18 cellular contexts compared by ENCODE assay signal in the genomic region with DNA sequence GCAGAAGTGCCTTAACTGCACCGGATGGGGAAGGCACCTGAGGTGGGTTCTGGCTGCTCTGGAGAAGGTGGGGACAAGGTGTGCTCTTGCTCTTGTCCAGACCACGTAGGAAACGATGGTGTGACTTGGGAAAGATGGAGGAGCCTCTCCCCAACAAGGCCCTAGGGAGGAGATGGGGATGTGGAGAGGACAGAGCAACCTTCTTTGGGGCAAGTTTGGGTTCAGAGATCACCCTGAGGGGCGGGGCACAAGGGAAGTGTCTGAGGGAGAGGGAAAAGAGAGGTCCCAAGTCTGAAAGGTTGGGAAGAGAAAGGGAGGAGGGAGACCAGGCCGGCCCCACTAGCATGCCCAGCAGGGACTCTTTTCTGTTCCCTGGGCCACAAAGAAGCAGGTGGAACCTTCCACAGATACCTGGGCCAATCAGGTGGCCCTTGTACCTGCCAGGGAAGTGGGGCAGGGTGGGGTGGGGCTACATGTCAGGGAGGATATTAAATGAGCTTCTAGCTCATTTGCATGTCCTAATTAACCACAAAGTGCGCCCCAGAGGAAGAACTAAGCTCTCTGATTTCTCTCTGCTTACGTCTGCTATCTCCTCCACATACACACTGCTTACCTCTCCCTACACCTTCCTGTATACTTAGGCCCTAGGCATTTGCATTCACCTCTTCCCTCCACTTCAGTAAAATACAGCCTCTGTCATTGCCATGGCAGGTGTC. TPM values are rescaled to one million over a fixed set of nuclear protein-coding genes. Genes with fewer than 3 reads are reported as not detected.
A peak's percentile ranks its signal among the peaks of the same experiment; 100 is the strongest.
DNase-seq lines count a peak whose midpoint lies in the region; ATAC-seq, FAIRE-seq and TF ChIP-seq lines count a peak whose summit lies in the region.
"Had no signal": no experiment of that assay in that cellular context is flagged by ENCODE, and none has a peak within 500 bp of the region (broad histone marks: within the 10 kb centered on the region; RNA-seq: fewer than 3 reads in every experiment).

No MANE protein-coding gene starts in this region.

- H3K4me1 ChIP-seq in HepG2 (ENCODE audit: insufficient read depth, low read length): peaks cover 60% of the 10 kb centered on the region
- no peaks in the 10 kb centered on the region for H3K4me1 ChIP-seq in right lobe of liver
- H3K4me1 ChIP-seq in upper lobe of left lung: peaks cover 30 to 41% (median 34%) of the 10 kb centered on the region in 4 donors

- no peak overlapping the region for H3K4me3 Mint-ChIP-seq in activated B cell treated with CpG ODN at 0.5 μM for 24 hours
- H3K4me3 Mint-ChIP-seq in immature natural killer cell: no peak overlapping the region
- H3K4me3 Mint-ChIP-seq: T-helper 1 cell treated with Interleukin-12 subunit alpha and Interleukin-12 subunit beta and Interleukin-4 antibody, amounts not matched to agents 30 μg/mL and 1 μg/mL, for 36 hours had no signal

- H3K27ac ChIP-seq in HepG2 (ENCODE audit: extremely low read length, insufficient read depth, low read length) (no peak overlapping the region), right lobe of liver (no peak overlapping the region), upper lobe of left lung (peak overlapping the region in 1 of 4 donors; percentile 84)
- H3K27ac ChIP-seq: ascending aorta had no signal

- intact Hi-C loops in HepG2 (cut with micrococcal nuclease; ENCODE audit: unreplicated experiment): no loop called here
- intact Hi-C loops in right lobe of liver (cut with DNase I): no loop called here
- intact Hi-C loops in activated B cell treated with CpG ODN at 0.5 μM for 24 hours (cut with micrococcal nuclease): no loop called here

- H3K36me3 ChIP-seq in HepG2 (replicated peaks in 1 of 2; ENCODE audit: control insufficient read depth in 1 of 2, insufficient read depth in 2 of 2, low read length in 2 of 2) (0 out of 5 replicates have a peak, but pooled peaks cover 0 to 2% of the 10 kb centered on the region in 2 experiments), right lobe of liver (no peaks in the 10 kb centered on the region), upper lobe of left lung (peaks cover 0 to 13% (median 0%) of the 10 kb centered on the region in 4 donors)

- CTCF ChIA-PET in HepG2 (lab: Yijun Ruan, JAX; ENCODE audit: low intra/inter-chr PET ratio, low total read pairs): no interaction called here
- CTCF ChIA-PET in activated B cell treated with CpG ODN at 0.5 μM for 24 hours (lab: Charles Lee): no interaction called here

- no peak overlapping the region for H3K9ac ChIP-seq in HepG2 (ENCODE audit: insufficient read depth, low read depth, low read length)

- peaks cover 21% of the 10 kb centered on the region for H3K4me1 Mint-ChIP-seq in activated B cell treated with CpG ODN at 0.5 μM for 24 hours
- peaks cover 0 to 2% of the 10 kb centered on the region in 2 donors for H3K4me1 Mint-ChIP-seq in immature natural killer cell

- H3K9me3 ChIP-seq in HepG2 (ENCODE audit: low read length) (no peaks in the 10 kb centered on the region), right lobe of liver (no peaks in the 10 kb centered on the region), upper lobe of left lung (no peaks in the 10 kb centered on the region)
- H3K9me3 ChIP-seq: ascending aorta, lower lobe of right lung had no signal

- H3K36me3 Mint-ChIP-seq in activated B cell treated with CpG ODN at 0.5 μM for 24 hours (ENCODE audit: low read depth): no peaks in the 10 kb centered on the region
- H3K36me3 Mint-ChIP-seq in immature natural killer cell: no peaks in the 10 kb centered on the region

- POLR2A ChIA-PET in HepG2 (lab: Yijun Ruan, JAX) (no interaction called here), activated B cell treated with CpG ODN at 0.5 μM for 24 hours (lab: Charles Lee) (no interaction called here)

- H3K27me3 Mint-ChIP-seq in activated B cell treated with CpG ODN at 0.5 μM for 24 hours (no peaks in the 10 kb centered on the region), immature natural killer cell (ENCODE audit: low read depth in 3 of 3) (peaks cover 2 to 5% (median 3%) of the 10 kb centered on the region in 3 donors)

- H3K9me3 Mint-ChIP-seq in activated B cell treated with CpG ODN at 0.5 μM for 24 hours (no peaks in the 10 kb centered on the region), immature natural killer cell (no peaks in the 10 kb centered on the region)
- H3K9me3 Mint-ChIP-seq: T-helper 1 cell treated with Interleukin-12 subunit alpha and Interleukin-12 subunit beta and Interleukin-4 antibody, amounts not matched to agents 30 μg/mL and 1 μg/mL, for 36 hours had no signal

- no peaks in the 10 kb centered on the region for H4K20me1 ChIP-seq in HepG2 (ENCODE audit: insufficient read depth, low read length)

- H3K27me3 ChIP-seq in HepG2 (ENCODE audit: control insufficient read depth in 1 of 2, insufficient read depth in 2 of 2, low read length in 2 of 2) (no peaks in the 10 kb centered on the region), right lobe of liver (no peaks in the 10 kb centered on the region), upper lobe of left lung (no peaks in the 10 kb centered on the region)
- H3K27me3 ChIP-seq: ascending aorta, dorsolateral prefrontal cortex had no signal

- WGBS in HepG2 (ENCODE audit: low lambda C conversion rate): 52% methylated on average over 7 of the region's 7 CpGs
- 69% methylated on average over 4 of the region's 7 CpGs for WGBS in right lobe of liver (ENCODE audit: insufficient coverage, low coverage, low lambda C conversion rate, missing lambda C conversion rate)
- WGBS in upper lobe of left lung, 2 donors: 86 to 91% methylated on average over 7 of the region's 7 CpGs

- H3K4me3 ChIP-seq in HepG2 (replicated peaks in 1 of 3; ENCODE audit: insufficient read depth in 1 of 3, low read depth in 2 of 3, low read length in 3 of 3) (no peak overlapping the region), right lobe of liver (no peak overlapping the region), upper lobe of left lung (no peak overlapping the region)
- H3K4me3 ChIP-seq: ascending aorta, dorsolateral prefrontal cortex, lower lobe of right lung had no signal

- TF ChIP-seq CTCF in HepG2 (CRISPR knock-in tag; IDR thresholded peaks at IDR 0.05): no peak
- no peak for TF ChIP-seq CTCF in right lobe of liver (IDR thresholded peaks at IDR 0.05)
- TF ChIP-seq CTCF in activated B cell treated with CpG ODN at 0.5 μM for 24 hours (IDR thresholded peaks at IDR 0.05): no peak
- no peak for TF ChIP-seq CTCF in upper lobe of left lung (IDR thresholded peaks at IDR 0.05)

- H3K27ac Mint-ChIP-seq in activated B cell treated with CpG ODN at 0.5 μM for 24 hours: peak overlapping the region; percentile 38
- H3K27ac Mint-ChIP-seq in immature natural killer cell: peak overlapping the region in 4 of 6 donors; percentile 11 to 57 (median 46)
- H3K27ac Mint-ChIP-seq: T-helper 1 cell treated with Interleukin-12 subunit alpha and Interleukin-12 subunit beta and Interleukin-4 antibody, amounts not matched to agents 30 μg/mL and 1 μg/mL, for 36 hours had no signal

- TF ChIP-seq EP300 in HepG2 (IDR thresholded peaks at IDR 0.05; ENCODE audit: low read depth in 2 of 2, low read length in 2 of 2): no peak
- no peak for TF ChIP-seq EP300 in HepG2 (CRISPR knock-in tag; IDR thresholded peaks at IDR 0.05; ENCODE audit: borderline replicate concordance)
- no peak for TF ChIP-seq EP300 in upper lobe of left lung (IDR thresholded peaks at IDR 0.05)

- DNase-seq in HepG2 (ENCODE audit: low spot score) (no peak), right lobe of liver (no peak), activated B cell treated with CpG ODN at 0.5 μM for 24 hours (no peak), immature natural killer cell (no peak), HCEC 1CT (no peak), upper lobe of left lung (no peak), dedifferentiated amniotic fluid mesenchymal stem cell (ENCODE audit: extremely low spot score) (no peak)
- DNase-seq in stimulated activated CD4-positive, alpha-beta T cell treated with anti-CD3 and anti-CD28 coated beads, Interleukin-12 subunit alpha, Interleukin-12 subunit beta, amount 100 ng/mL, for 4 hours: no peak
- DNase-seq: activated CD4-positive, alpha-beta T cell treated with anti-CD3 and anti-CD28 coated beads for 48 hours; activated effector memory CD4-positive, alpha-beta T cell treated with anti-CD3 and anti-CD28 coated beads, Interleukin-2, amount 50 U/mL, for 16 hours; DMS 273 treated with DMSO at 0.1 percent for 48 hours; dorsolateral prefrontal cortex; lower lobe of right lung; NCI-H187 treated with DMSO at 0.1 percent for 48 hours; NCI-H69 had no signal

- H3K79me2 ChIP-seq in HepG2 (ENCODE audit: insufficient read depth, low read length): no peaks in the 10 kb centered on the region

- ATAC-seq in HepG2: no peak
- ATAC-seq in right lobe of liver: no peak
- ATAC-seq in activated B cell treated with CpG ODN at 0.5 μM for 24 hours (ENCODE audit: low read depth): peak; percentile 69
- no peak for ATAC-seq in upper lobe of left lung (ENCODE audit: low FRiP score in 2 of 2)
- ATAC-seq: lower lobe of right lung had no signal

- no peak for TF ChIP-seq RAD21 in HepG2 (CRISPR knock-in tag; IDR thresholded peaks at IDR 0.05)

- no peak for TF ChIP-seq POLR2A in HepG2 (IDR thresholded peaks at IDR 0.05; ENCODE audit: insufficient read depth in 1 of 2, low read depth in 2 of 2, low read length in 2 of 2)
- TF ChIP-seq POLR2A in right lobe of liver (IDR thresholded peaks at IDR 0.05): no peak
- no peak for TF ChIP-seq POLR2A in upper lobe of left lung (IDR thresholded peaks at IDR 0.05)

- no peak overlapping the region for H2AFZ ChIP-seq in HepG2 (ENCODE audit: low read length)

- H3K4me2 ChIP-seq in HepG2 (ENCODE audit: low read depth, low read length): peak overlapping the region; percentile 9; the same call in 1 of the 2 replicates

- no peak for FAIRE-seq in HepG2 (lab: Jason Lieb, UNC)
- FAIRE-seq: GM19239 had no signal

- BruUV-seq in HepG2 (replicated peaks; lab: Mats Ljungman, UMichigan): no TSS peak

- in situ Hi-C loops in HepG2 (cut with HindIII; ENCODE audit: extremely low pct_ligation_motif_present, low pct_unique_long_range_greater_than_20kb): loop anchor here (5.0 kb wide), 1 partner anchor 34 kb away; the partner anchor contains the start of gene DDX20

RNA-seq across cellular contexts. Expression of gene INKA2, which starts 15.9 kb away (rescaled TPM):
- total RNA-seq in HepG2 (2016; rRNA removed; fragmentation: Illumina TruSeq; extraction: Trizol) (4.6 and 6.1 TPM in 2 replicates), right lobe of liver (1 to 10 TPM in 4 of 6 experiments, under 1 TPM in 2; 0.43 to 2.2 (median 1.4) TPM), activated B cell treated with CpG ODN at 0.5 μM for 24 hours (1.3 and 2.1 TPM in 2 replicates), upper lobe of left lung (10 to 100 TPM in 1 of 6 donors, 1 to 10 TPM in 5; 4.5 to 11.5 (median 7.4) TPM)
- total RNA-seq in HepG2 (2016; cell fraction: cytosol; rRNA removed; fragmentation: Illumina TruSeq; extraction: Trizol; ENCODE audit: low read depth): 0.61 and 1.2 TPM in 2 replicates
- total RNA-seq in HepG2 (2016; cell fraction: insoluble cytoplasmic fraction; rRNA removed; fragmentation: Illumina TruSeq; extraction: Trizol): 4.0 and 4.3 TPM in 2 replicates
- 2.5 and 2.9 TPM in 2 replicates for total RNA-seq in HepG2 (2016; cell fraction: membrane; rRNA removed; fragmentation: Illumina TruSeq; extraction: Trizol)
- total RNA-seq in HepG2 (2016; cell fraction: nucleus; rRNA removed; fragmentation: Illumina TruSeq; extraction: Trizol): 4.0 and 4.7 TPM in 2 replicates
- polyA plus RNA-seq in HepG2 (2011; rRNA removed) (2.6 TPM in 2 replicates), immature natural killer cell (under 1 TPM in 2 of 3 donors, not detected in 1; 0.39 to 0.83 TPM)
- polyA plus RNA-seq in HepG2 (2011; cell fraction: cytosol; rRNA removed): 1.3 TPM in 2 replicates
- 2.5 and 3.6 TPM in 2 replicates for polyA plus RNA-seq in HepG2 (2011; cell fraction: nucleus; rRNA removed)
- 1.7 and 2.4 TPM in 2 replicates for polyA plus RNA-seq in HepG2 (2012)
- polyA plus RNA-seq in HepG2 (2016; cell fraction: cytosol; fragmentation: Illumina TruSeq; extraction: Trizol; ENCODE audit: low read depth): 0.77 and 1.1 TPM in 2 replicates
- 2.2 and 3.8 TPM in 2 replicates for polyA plus RNA-seq in HepG2 (2016; cell fraction: insoluble cytoplasmic fraction; fragmentation: Illumina TruSeq; extraction: Trizol; ENCODE audit: low read depth)
- polyA plus RNA-seq in HepG2 (2016; cell fraction: membrane; fragmentation: Illumina TruSeq; extraction: Trizol; ENCODE audit: low read depth): 1.9 and 2.0 TPM in 2 replicates
- polyA plus RNA-seq in HepG2 (2016; cell fraction: nucleus; fragmentation: Illumina TruSeq; extraction: Trizol; ENCODE audit: insufficient read depth, low read depth): 6.2 and 10.3 TPM in 2 replicates
- 4.9 and 8.9 TPM in 2 replicates for polyA minus RNA-seq in HepG2 (2011; rRNA and poly(A)+ RNA removed; ENCODE audit: low replicate concordance)
- 1.6 TPM in 1 of 2 replicates, not detected in the other for polyA minus RNA-seq in HepG2 (2011; cell fraction: cytosol; rRNA and poly(A)+ RNA removed)
- polyA minus RNA-seq in HepG2 (2011; cell fraction: nucleus; rRNA and poly(A)+ RNA removed): 6.2 and 9.3 TPM in 2 replicates
- total RNA-seq: ascending aorta had no signal

RNA-seq across cellular contexts. Expression of gene DDX20, which starts 32.5 kb away (rescaled TPM):
- total RNA-seq in HepG2 (2016; rRNA removed; fragmentation: Illumina TruSeq; extraction: Trizol): 14.3 and 20.0 TPM in 2 replicates
- total RNA-seq in HepG2 (2016; cell fraction: cytosol; rRNA removed; fragmentation: Illumina TruSeq; extraction: Trizol; ENCODE audit: low read depth): 1.8 and 2.2 TPM in 2 replicates
- total RNA-seq in HepG2 (2016; cell fraction: insoluble cytoplasmic fraction; rRNA removed; fragmentation: Illumina TruSeq; extraction: Trizol): 13.8 and 19.4 TPM in 2 replicates
- 5.0 and 6.5 TPM in 2 replicates for total RNA-seq in HepG2 (2016; cell fraction: membrane; rRNA removed; fragmentation: Illumina TruSeq; extraction: Trizol)
- 13.8 TPM in 2 replicates for total RNA-seq in HepG2 (2016; cell fraction: nucleus; rRNA removed; fragmentation: Illumina TruSeq; extraction: Trizol)
- polyA plus RNA-seq in HepG2 (2011; rRNA removed): 3.2 and 4.0 TPM in 2 replicates
- polyA plus RNA-seq in HepG2 (2011; cell fraction: cytosol; rRNA removed): 1.7 and 2.4 TPM in 2 replicates
- polyA plus RNA-seq in HepG2 (2011; cell fraction: nucleus; rRNA removed): 4.0 and 5.2 TPM in 2 replicates
- polyA plus RNA-seq in HepG2 (2012): 4.6 and 6.6 TPM in 2 replicates
- polyA plus RNA-seq in HepG2 (2016; cell fraction: cytosol; fragmentation: Illumina TruSeq; extraction: Trizol; ENCODE audit: low read depth): 0.71 and 0.80 TPM in 2 replicates
- polyA plus RNA-seq in HepG2 (2016; cell fraction: insoluble cytoplasmic fraction; fragmentation: Illumina TruSeq; extraction: Trizol; ENCODE audit: low read depth): 13.4 and 14.2 TPM in 2 replicates
- polyA plus RNA-seq in HepG2 (2016; cell fraction: membrane; fragmentation: Illumina TruSeq; extraction: Trizol; ENCODE audit: low read depth): 1.7 and 2.0 TPM in 2 replicates
- 14.9 and 15.2 TPM in 2 replicates for polyA plus RNA-seq in HepG2 (2016; cell fraction: nucleus; fragmentation: Illumina TruSeq; extraction: Trizol; ENCODE audit: insufficient read depth, low read depth)
- polyA minus RNA-seq in HepG2 (2011; rRNA and poly(A)+ RNA removed; ENCODE audit: low replicate concordance): 5.0 and 17.2 TPM in 2 replicates
- 4.1 and 4.2 TPM in 2 replicates for polyA minus RNA-seq in HepG2 (2011; cell fraction: cytosol; rRNA and poly(A)+ RNA removed)
- 15.5 and 16.4 TPM in 2 replicates for polyA minus RNA-seq in HepG2 (2011; cell fraction: nucleus; rRNA and poly(A)+ RNA removed)
- total RNA-seq in right lobe of liver: 10 to 100 TPM in 2 of 6 experiments, 1 to 10 TPM in 4; 3.9 to 11.6 (median 5.1) TPM
- total RNA-seq in activated B cell treated with CpG ODN at 0.5 μM for 24 hours: 21.5 and 22.4 TPM in 2 replicates
- 10 to 100 TPM in 1 of 3 donors, 1 to 10 TPM in 2; 4.1 to 12.3 (median 7.2) TPM for polyA plus RNA-seq in immature natural killer cell
- total RNA-seq in upper lobe of left lung: 10 to 100 TPM in 2 of 6 donors, 1 to 10 TPM in 4; 7.9 to 18.5 (median 9.2) TPM
